ENCODE assay signal across 15 cellular contexts in genomic region chr5:168390491-168390890, GRCh38.
DNase-seq lines count a peak whose midpoint lies in the region; ATAC-seq and TF ChIP-seq lines count a peak whose summit lies in the region.
"Had no signal": no experiment of that assay in that cellular context is flagged by ENCODE, and none has a peak within 500 bp of the region (broad histone marks: within the 10 kb centered on the region; RNA-seq: fewer than 3 reads in every experiment).

No MANE protein-coding gene starts in this region.

- H3K27ac ChIP-seq in PC-3 (ENCODE audit: low read length) = peak overlapping the region; percentile 19; the same call in 1 of the 2 replicates
- peak overlapping the region in 3 of 4 donors; percentile 36 to 75 (median 66) for H3K27ac ChIP-seq in esophagus squamous epithelium
- no peak overlapping the region for H3K27ac ChIP-seq in prostate gland
- H3K27ac ChIP-seq in neural progenitor cell = no peak overlapping the region
- H3K27ac ChIP-seq: C4-2B, Peyer's patch had no signal

- TF ChIP-seq POLR2A in esophagus squamous epithelium (IDR thresholded peaks at IDR 0.05) (no peak), prostate gland (IDR thresholded peaks at IDR 0.05) (no peak)

- ATAC-seq in PC-3 (peak; percentile 49), GM21367 (IDR thresholded peaks at IDR 0.05; ENCODE audit: unreplicated experiment) (no peak)

- H3K9ac ChIP-seq in PC-3 (ENCODE audit: low read length) = no peak overlapping the region
- H3K9ac ChIP-seq in neural progenitor cell = no peak overlapping the region
- H3K9ac ChIP-seq: SK-N-SH had no signal

- no peak overlapping the region for H3K4me3 ChIP-seq in PC-3 (ENCODE audit: low read length)
- H3K4me3 ChIP-seq in esophagus squamous epithelium = no peak overlapping the region
- no peak overlapping the region for H3K4me3 ChIP-seq in prostate gland
- no peak overlapping the region for H3K4me3 ChIP-seq in neural progenitor cell
- H3K4me3 ChIP-seq: Peyer's patch had no signal

- H3K4me2 ChIP-seq in PC-3 (ENCODE audit: low read length) (no peak overlapping the region), neural progenitor cell (no peak overlapping the region)
- H3K4me2 ChIP-seq: SK-N-SH had no signal

- intact Hi-C loops in PC-3 (cut with micrococcal nuclease) (no loop called here), esophagus squamous epithelium (cut with DNase I) (no loop called here), prostate gland (cut with DNase I) (no loop called here)

- CTCF ChIA-PET in PC-3 (lab: Charles Lee) = no interaction called here

- H3K4me1 ChIP-seq in PC-3 (ENCODE audit: insufficient read depth, low read length) = peaks cover 8% of the 10 kb centered on the region
- peaks cover 0 to 21% (median 0%) of the 10 kb centered on the region in 3 donors for H3K4me1 ChIP-seq in esophagus squamous epithelium
- no peaks in the 10 kb centered on the region for H3K4me1 ChIP-seq in prostate gland (replicated peaks)
- no peaks in the 10 kb centered on the region for H3K4me1 ChIP-seq in neural progenitor cell
- H3K4me1 ChIP-seq: Peyer's patch had no signal

- H3K79me2 ChIP-seq in PC-3 (ENCODE audit: low read length) = no peaks in the 10 kb centered on the region
- no peaks in the 10 kb centered on the region for H3K79me2 ChIP-seq in neural progenitor cell (ENCODE audit: low read depth)

- H2AFZ ChIP-seq in PC-3 (ENCODE audit: low read length) (no peak overlapping the region), neural progenitor cell (replicated peaks) (no peak overlapping the region)

- H3K9me3 Mint-ChIP-seq in neural progenitor cell = peaks cover 7% of the 10 kb centered on the region

- no peaks in the 10 kb centered on the region for H3F3A ChIP-seq in PC-3 (ENCODE audit: low read length, unreplicated experiment)
- H3F3A ChIP-seq in neural progenitor cell (ENCODE audit: low read depth) = no peaks in the 10 kb centered on the region

- POLR2A ChIA-PET in PC-3 (lab: Charles Lee; ENCODE audit: unreplicated experiment) = no interaction called here

- H3K9me3 ChIP-seq in PC-3 (ENCODE audit: low read length) (no peaks in the 10 kb centered on the region), esophagus squamous epithelium (no peaks in the 10 kb centered on the region), prostate gland (no peaks in the 10 kb centered on the region), neural progenitor cell (ENCODE audit: low read depth) (no peaks in the 10 kb centered on the region)
- H3K9me3 ChIP-seq: Peyer's patch, SK-N-SH had no signal

- H3K27ac Mint-ChIP-seq in neural progenitor cell = no peak overlapping the region

- no peaks in the 10 kb centered on the region for H3K4me1 Mint-ChIP-seq in neural progenitor cell

- H3K9me2 ChIP-seq in PC-3 (replicated peaks; ENCODE audit: low read length) = no peaks in the 10 kb centered on the region
- H3K9me2 ChIP-seq: SK-N-SH had no signal

- no peak for TF ChIP-seq CTCF in PC-3 (conservative IDR thresholded peaks at IDR 0.05; ENCODE audit: low read depth, low read length)
- TF ChIP-seq CTCF in esophagus squamous epithelium (IDR thresholded peaks at IDR 0.05) = no peak
- no peak for TF ChIP-seq CTCF in prostate gland (IDR thresholded peaks at IDR 0.05)
- TF ChIP-seq CTCF in neural progenitor cell (IDR thresholded peaks at IDR 0.05) = no peak

- DNase-seq in HPDE6-E6E7 (ENCODE audit: extremely low spot score) (peak; percentile 34), PC-3 (peak; percentile 59), esophagus squamous epithelium (lab: John Stamatoyannopoulos, UW) (no peak), prostate gland (ENCODE audit: low spot score) (peak; percentile 48), neural progenitor cell (ENCODE audit: low spot score) (no peak), ecto neural progenitor cell (ENCODE audit: low spot score) (no peak)
- DNase-seq: EL, NCI-H1417 treated with DMSO at 0.1 percent for 48 hours, NCI-H2029 treated with DMSO at 0.1 percent for 48 hours, NCI-H2227 treated with DMSO at 0.1 percent for 48 hours, Peyer's patch, SHP77, SK-N-SH had no signal

- H3K36me3 ChIP-seq in PC-3 (ENCODE audit: low read depth, low read length) (peaks cover 13% of the 10 kb centered on the region; the same call in 1 of the 2 replicates), esophagus squamous epithelium (peaks cover 0 to 12% (median 0%) of the 10 kb centered on the region in 3 donors), prostate gland (no peaks in the 10 kb centered on the region), neural progenitor cell (no peaks in the 10 kb centered on the region)

- H4K20me1 ChIP-seq in PC-3 (ENCODE audit: low read length) = no peaks in the 10 kb centered on the region
- H4K20me1 ChIP-seq in neural progenitor cell (ENCODE audit: low read depth) = no peaks in the 10 kb centered on the region

- no TSS peak for BruUV-seq in PC-3 (replicated peaks; lab: Mats Ljungman, UMichigan)

- H3K4me3 Mint-ChIP-seq in neural progenitor cell = no peak overlapping the region

- WGBS in esophagus squamous epithelium, 2 donors = 50 to 63% methylated on average over 3 to 4 of the region's 4 CpGs
- WGBS in prostate gland = 33% methylated on average over 4 of the region's 4 CpGs

- peaks cover 5% of the 10 kb centered on the region for H3K36me3 Mint-ChIP-seq in neural progenitor cell

- no peaks in the 10 kb centered on the region for H3K27me3 Mint-ChIP-seq in neural progenitor cell (ENCODE audit: insufficient read depth, low read depth)

- H3K27me3 ChIP-seq in PC-3 (ENCODE audit: low read length) (no peaks in the 10 kb centered on the region), esophagus squamous epithelium (no peaks in the 10 kb centered on the region), prostate gland (replicated peaks; ENCODE audit: insufficient read depth) (no peaks in the 10 kb centered on the region), neural progenitor cell (no peaks in the 10 kb centered on the region)
- H3K27me3 ChIP-seq: Peyer's patch had no signal

Comparison
In these comparisons a context has a peak if more than half of its experiments do, and no peak if none do; other contexts are left out.
1. DNase-seq: peak in HPDE6-E6E7 (single experiment), PC-3 (single experiment) and prostate gland (single experiment); none in esophagus squamous epithelium (single experiment), neural progenitor cell (single experiment) and ecto neural progenitor cell (single experiment).
2. H3K27ac ChIP-seq: peak in PC-3 (single experiment) and esophagus squamous epithelium (3 of 4); none in prostate gland (0 of 2) and neural progenitor cell (single experiment).